Comparison of ENCODE assay signal across 8 cellular contexts in genomic region chr10:6144609-6145413, GRCh38. TPM values are rescaled to one million over a fixed set of nuclear protein-coding genes. Genes with fewer than 3 reads are reported as not detected.
DNase-seq lines count a peak whose midpoint lies in the region; ATAC-seq lines count a peak whose summit lies in the region.

No MANE protein-coding gene starts in this region.

- peak overlapping the region; percentile 70 for H3K9ac ChIP-seq in muscle layer of colon (ENCODE audit: low read length)

- H3K9me3 ChIP-seq in esophagus (ENCODE audit: control insufficient read depth in 2 of 2, insufficient read depth in 1 of 2, low read depth in 1 of 2, low read length in 1 of 2) (no peaks in the 10 kb centered on the region), muscle layer of colon (ENCODE audit: low read length) (no peaks in the 10 kb centered on the region)

- H3K4me1 ChIP-seq in esophagus (ENCODE audit: control insufficient read depth in 2 of 2, insufficient read depth in 2 of 2, low read length in 1 of 2): peaks cover 0 to 10% of the 10 kb centered on the region in 2 donors
- H3K4me1 ChIP-seq in muscle layer of colon (ENCODE audit: insufficient read depth, low read length): peaks cover 14% of the 10 kb centered on the region

- H3K27me3 ChIP-seq in esophagus (ENCODE audit: control insufficient read depth in 1 of 2, insufficient read depth in 2 of 2, low read length in 2 of 2): no peaks in the 10 kb centered on the region
- no peaks in the 10 kb centered on the region for H3K27me3 ChIP-seq in muscle layer of colon (ENCODE audit: control insufficient read depth in 1 of 2, insufficient read depth in 2 of 2, low read length in 2 of 2)

- DNase-seq in Ammon's horn (ENCODE audit: low spot score) (peak; percentile 93), OCI-M1 (lab: John Stamatoyannopoulos, UW) (peak; percentile 90)
- peak; percentile 92 for DNase-seq in activated T-cell treated with anti-CD3 and anti-CD28 coated beads, Interleukin-2, amount 50 U/mL, for 1 hour
- DNase-seq in stimulated activated CD8-positive, alpha-beta memory T cell treated with anti-CD3 and anti-CD28 coated beads, Interleukin-7, amount 100 ng/mL, for 1 hour (ENCODE audit: low read depth in 2 of 2): peak; percentile 73 to 79

- 1% methylated on average over 71 to 106 of the region's 106 CpGs for WGBS in esophagus, 2 donors

- ATAC-seq in GM19035 (IDR thresholded peaks at IDR 0.05; ENCODE audit: unreplicated experiment) (peak; percentile 76), HG03342 (IDR thresholded peaks at IDR 0.05; ENCODE audit: unreplicated experiment) (peak; percentile 71)

- H3K27ac ChIP-seq in esophagus (ENCODE audit: low read depth in 2 of 2, low read length in 1 of 2) (peak overlapping the region; percentile 79 to 89), muscle layer of colon (ENCODE audit: low read depth, low read length) (peak overlapping the region; percentile 89)

- peaks cover 0 to 3% of the 10 kb centered on the region in 2 donors for H3K36me3 ChIP-seq in esophagus (ENCODE audit: control insufficient read depth in 2 of 2, insufficient read depth in 2 of 2, low read length in 1 of 2)
- H3K36me3 ChIP-seq in muscle layer of colon (ENCODE audit: insufficient read depth, low read length): no peaks in the 10 kb centered on the region

- H3K4me3 ChIP-seq in esophagus (ENCODE audit: low read depth in 1 of 2, low read length in 2 of 2): peak overlapping the region; percentile 63 to 86
- H3K4me3 ChIP-seq in muscle layer of colon (ENCODE audit: low read depth in 1 of 2, low read length in 2 of 2): peak overlapping the region; percentile 72

RNA-seq across cellular contexts. Expression of gene RBM17, which starts 56.0 kb away (rescaled TPM):
- polyA plus RNA-seq in esophagus: 10 to 100 TPM; 51.2 to 57.3 TPM

RNA-seq across cellular contexts. Expression of gene PFKFB3, which starts 57.9 kb away (rescaled TPM):
- 10 to 100 TPM; 26.2 to 42.7 TPM for polyA plus RNA-seq in esophagus

Comparison
In these comparisons a context has a peak if more than half of its experiments do, and no peak if none do; other contexts are left out.
1. Peak in every context shown above with its lines: DNase-seq, ATAC-seq, H3K4me3 ChIP-seq and H3K27ac ChIP-seq.